In the genomic region with DNA sequence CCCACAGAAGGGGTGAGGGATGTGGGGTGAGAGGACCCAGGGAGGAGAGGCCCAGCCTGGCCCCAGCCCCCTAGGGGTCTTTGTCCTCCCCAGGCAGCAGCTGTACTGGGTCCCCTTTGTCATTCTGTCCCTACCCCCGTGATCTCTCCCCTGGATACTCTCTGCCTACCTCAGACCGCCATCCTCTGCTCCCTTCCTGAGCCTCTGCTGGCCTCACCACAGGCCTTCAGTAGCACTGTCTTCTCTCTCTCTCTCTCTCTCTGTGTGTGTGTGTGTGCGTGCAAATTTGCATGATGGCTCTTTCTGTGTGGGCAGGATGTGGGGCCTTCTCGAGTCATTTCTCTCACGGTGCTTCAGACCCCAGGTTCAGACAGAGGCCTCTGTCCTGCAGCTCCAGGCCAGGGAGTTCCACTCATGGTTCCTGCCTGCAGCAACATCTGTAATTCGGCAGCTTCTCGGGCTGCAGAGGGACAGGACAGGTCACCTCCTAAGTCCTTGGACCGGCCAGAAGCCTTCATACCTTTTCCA, we compare ENCODE assay signal across 9 cellular contexts. TPM values are rescaled to one million over a fixed set of nuclear protein-coding genes. Genes with fewer than 3 reads are reported as not detected.
DNase-seq lines count a peak whose midpoint lies in the region; ATAC-seq, FAIRE-seq and TF ChIP-seq lines count a peak whose summit lies in the region.
"Had no signal": no experiment of that assay in that cellular context is flagged by ENCODE, and none has a peak within 500 bp of the region (broad histone marks: within the 10 kb centered on the region; RNA-seq: fewer than 3 reads in every experiment).

No MANE protein-coding gene starts in this region.

- POLR2A ChIA-PET in WTC11 (lab: Charles Lee), result no interaction called here

- no peak for FAIRE-seq in urothelium cell line (lab: Jason Lieb, UNC)

- H3K27me3 Mint-ChIP-seq in WTC11 (ENCODE audit: low read depth), result no peaks in the 10 kb centered on the region; the same call in 1 of the 2 replicates

- TF ChIP-seq CTCF in WTC11 (IDR thresholded peaks at IDR 0.05), result no peak

- CTCF ChIA-PET in WTC11 (lab: Charles Lee), result interaction anchor here (0.8 to 5.3 kb wide), 10 partner anchors 10 to 232 kb away, joined by 3 to 42 read pairs (median 4); no protein-coding TSS in a partner anchor

- peaks cover 22% of the 10 kb centered on the region for H3K4me1 Mint-ChIP-seq in WTC11

- ATAC-seq in GM18907 (IDR thresholded peaks at IDR 0.05; ENCODE audit: unreplicated experiment) (peak; percentile 75), HG02943 (IDR thresholded peaks at IDR 0.05; ENCODE audit: low read depth, unreplicated experiment) (peak; percentile 68), WTC11 (no peak)

- no peak overlapping the region for H3K27ac Mint-ChIP-seq in WTC11

- H3K9me3 Mint-ChIP-seq in WTC11, result no peaks in the 10 kb centered on the region

- DNase-seq in T-helper 1 cell (peak; percentile 20 to 95 (median 45)), erythroblast (lab: John Stamatoyannopoulos, UW) (peak; percentile 10 to 36), urothelium cell line (ENCODE audit: low spot score) (no peak), WTC11 (ENCODE audit: low spot score) (no peak), amniotic stem cell (lab: John Stamatoyannopoulos, UW) (no peak)
- peak; percentile 52 for DNase-seq in stimulated activated CD8-positive, alpha-beta memory T cell treated with anti-CD3 and anti-CD28 coated beads, Interleukin-4, amount 100 ng/mL, for 24 hours (ENCODE audit: low read depth)

- H3K4me3 Mint-ChIP-seq in WTC11, result no peak overlapping the region

- no peak for TF ChIP-seq POLR2A in erythroblast (IDR thresholded peaks at IDR 0.05; ENCODE audit: low read length)

- H3K36me3 Mint-ChIP-seq in WTC11, result no peaks in the 10 kb centered on the region

TF ChIP-seq in WTC11, 78 proteins besides CTCF, POLR2A, EP300 and RAD21:
- TF ChIP-seq, protein P1, sequence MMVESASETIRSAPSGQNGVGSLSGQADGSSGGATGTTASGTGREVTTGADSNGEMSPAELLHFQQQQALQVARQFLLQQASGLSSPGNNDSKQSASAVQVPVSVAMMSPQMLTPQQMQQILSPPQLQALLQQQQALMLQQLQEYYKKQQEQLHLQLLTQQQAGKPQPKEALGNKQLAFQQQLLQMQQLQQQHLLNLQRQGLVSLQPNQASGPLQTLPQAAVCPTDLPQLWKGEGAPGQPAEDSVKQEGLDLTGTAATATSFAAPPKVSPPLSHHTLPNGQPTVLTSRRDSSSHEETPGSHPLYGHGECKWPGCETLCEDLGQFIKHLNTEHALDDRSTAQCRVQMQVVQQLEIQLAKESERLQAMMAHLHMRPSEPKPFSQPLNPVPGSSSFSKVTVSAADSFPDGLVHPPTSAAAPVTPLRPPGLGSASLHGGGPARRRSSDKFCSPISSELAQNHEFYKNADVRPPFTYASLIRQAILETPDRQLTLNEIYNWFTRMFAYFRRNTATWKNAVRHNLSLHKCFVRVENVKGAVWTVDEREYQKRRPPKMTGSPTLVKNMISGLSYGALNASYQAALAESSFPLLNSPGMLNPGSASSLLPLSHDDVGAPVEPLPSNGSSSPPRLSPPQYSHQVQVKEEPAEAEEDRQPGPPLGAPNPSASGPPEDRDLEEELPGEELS (CRISPR knock-in tag; IDR thresholded peaks at IDR 0.05), result no peak
- TF ChIP-seq, protein P2, sequence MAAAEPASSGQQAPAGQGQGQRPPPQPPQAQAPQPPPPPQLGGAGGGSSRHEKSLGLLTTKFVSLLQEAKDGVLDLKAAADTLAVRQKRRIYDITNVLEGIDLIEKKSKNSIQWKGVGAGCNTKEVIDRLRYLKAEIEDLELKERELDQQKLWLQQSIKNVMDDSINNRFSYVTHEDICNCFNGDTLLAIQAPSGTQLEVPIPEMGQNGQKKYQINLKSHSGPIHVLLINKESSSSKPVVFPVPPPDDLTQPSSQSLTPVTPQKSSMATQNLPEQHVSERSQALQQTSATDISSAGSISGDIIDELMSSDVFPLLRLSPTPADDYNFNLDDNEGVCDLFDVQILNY (CRISPR knock-in tag; IDR thresholded peaks at IDR 0.05), result no peak
- no peak for TF ChIP-seq ZNF219 (CRISPR knock-in tag; IDR thresholded peaks at IDR 0.05; ENCODE audit: borderline replicate concordance)
- TF ChIP-seq FOXJ3 (CRISPR knock-in tag; IDR thresholded peaks at IDR 0.05; ENCODE audit: borderline replicate concordance), result no peak
- no peak for TF ChIP-seq RELA (CRISPR knock-in tag; IDR thresholded peaks at IDR 0.05; ENCODE audit: borderline replicate concordance)
- no peak for TF ChIP-seq ESRRA (CRISPR knock-in tag; IDR thresholded peaks at IDR 0.05; ENCODE audit: borderline replicate concordance)
- TF ChIP-seq GRHL2 (CRISPR knock-in tag; IDR thresholded peaks at IDR 0.05; ENCODE audit: insufficient replicate concordance, severe bottlenecking), result no peak
- TF ChIP-seq OVOL2 (CRISPR knock-in tag; IDR thresholded peaks at IDR 0.05; ENCODE audit: borderline replicate concordance), result no peak
- no peak for TF ChIP-seq ZBTB43 (CRISPR knock-in tag; IDR thresholded peaks at IDR 0.05)
- no peak for TF ChIP-seq E2F1 (CRISPR knock-in tag; IDR thresholded peaks at IDR 0.05)
- no peak for TF ChIP-seq ZNF317 (CRISPR knock-in tag; IDR thresholded peaks at IDR 0.05; ENCODE audit: borderline replicate concordance, low read depth)
- no peak for TF ChIP-seq HMGA2 (CRISPR knock-in tag; IDR thresholded peaks at IDR 0.05)

RNA-seq across cellular contexts. Expression of gene PSD4, which starts 1.4 kb away (rescaled TPM):
- 1.5 to 2.7 TPM (median 2.3 TPM) in 3 replicates for total RNA-seq in WTC11 (2021)

RNA-seq across cellular contexts. Expression of gene IL1RN, which starts 47.8 kb away (rescaled TPM):
- total RNA-seq in WTC11 (2021), result not detected in 3 replicates
- total RNA-seq: SJSA1 had no signal

Comparison
In these comparisons a context has a peak if more than half of its experiments do, and no peak if none do; other contexts are left out.
1. DNase-seq: peak in T-helper 1 cell (5 of 5), erythroblast (2 of 2) and stimulated activated CD8-positive, alpha-beta memory T cell treated with anti-CD3 and anti-CD28 coated beads, Interleukin-4, amount 100 ng/mL, for 24 hours (single experiment); none in urothelium cell line (single experiment), WTC11 (single experiment) and amniotic stem cell (single experiment).